ENCODE assay signal across 13 cellular contexts in genomic region chr16:14562691-14563491, GRCh38.
DNase-seq lines count a peak whose midpoint lies in the region; ATAC-seq and TF ChIP-seq lines count a peak whose summit lies in the region.
"Had no signal": no experiment of that assay in that cellular context is flagged by ENCODE, and none has a peak within 500 bp of the region (broad histone marks: within the 10 kb centered on the region; RNA-seq: fewer than 3 reads in every experiment).

No MANE protein-coding gene starts in this region.

- H3K23ac ChIP-seq in mesenchymal stem cell (ENCODE audit: low read length in 2 of 2): no peak overlapping the region

- no peak overlapping the region for H3K4ac ChIP-seq in mesenchymal stem cell (ENCODE audit: low read depth in 1 of 2, low read length in 2 of 2)

- BruUV-seq in Calu3 (replicated peaks; lab: Mats Ljungman, UMichigan) (no TSS peak), mammary epithelial cell (replicated peaks; lab: Mats Ljungman, UMichigan) (no TSS peak)

- no peaks in the 10 kb centered on the region for H3K36me3 Mint-ChIP-seq in Calu3 (ENCODE audit: insufficient read depth, unreplicated experiment)

- CTCF ChIA-PET in Calu3 (lab: Charles Lee) (interaction anchor here (0.6 to 1.5 kb wide), 10 partner anchors 9 to 1202 kb away, joined by 3 to 9 read pairs (median 4); no protein-coding TSS in a partner anchor), mammary epithelial cell (lab: Charles Lee; ENCODE audit: low non-redundant PET) (interaction anchor here (0.5 to 1.0 kb wide), 2 partner anchors 63 to 77 kb away, joined by 3 to 4 read pairs; no protein-coding TSS in a partner anchor)

- no peak overlapping the region for H2AK5ac ChIP-seq in mesenchymal stem cell (ENCODE audit: low read length, severe bottlenecking)

- H2AFZ ChIP-seq in mammary epithelial cell (ENCODE audit: low read depth, low read length) (no peak overlapping the region), mesenchymal stem cell (ENCODE audit: low read depth, low read length) (no peak overlapping the region)
- H2AFZ ChIP-seq: parathyroid adenoma had no signal

- H3K9me3 ChIP-seq in mammary epithelial cell (replicated peaks; ENCODE audit: insufficient read depth, low read length) (no peaks in the 10 kb centered on the region), mesenchymal stem cell (ENCODE audit: control insufficient read depth, low read length) (no peaks in the 10 kb centered on the region)
- H3K9me3 ChIP-seq: testis had no signal

- intact Hi-C loops in Calu3 (cut with micrococcal nuclease; ENCODE audit: unreplicated experiment) (no loop called here), mammary epithelial cell (cut with micrococcal nuclease) (no loop called here)

- H3K27ac Mint-ChIP-seq in Calu3 (ENCODE audit: unreplicated experiment): no peak overlapping the region
- H3K27ac Mint-ChIP-seq: activated CD4-positive, alpha-beta memory T cell treated with anti-CD3 and anti-CD28 coated beads for 36 hours; HFFc6 had no signal

- no peak overlapping the region for H4K91ac ChIP-seq in mesenchymal stem cell (ENCODE audit: low read length)

- in situ Hi-C loops in mammary epithelial cell (cut with MboI; ENCODE audit: low sequenced_read_pairs in 2 of 2): no loop called here

- no peak overlapping the region for H3K14ac ChIP-seq in mesenchymal stem cell (ENCODE audit: low read length in 2 of 2)

- no peaks in the 10 kb centered on the region for H4K20me1 ChIP-seq in mammary epithelial cell (ENCODE audit: insufficient read depth, low read length)

- H3K4me3 Mint-ChIP-seq in Calu3 (ENCODE audit: low read depth, unreplicated experiment): no peak overlapping the region
- H3K4me3 Mint-ChIP-seq: activated CD4-positive, alpha-beta memory T cell treated with anti-CD3 and anti-CD28 coated beads for 36 hours; HFFc6 had no signal

- no peaks in the 10 kb centered on the region for H3K27me3 ChIP-seq in mammary epithelial cell (ENCODE audit: insufficient read depth, low read length)
- H3K27me3 ChIP-seq in mesenchymal stem cell (ENCODE audit: control insufficient read depth in 1 of 2, insufficient read depth in 1 of 2, low read length in 2 of 2): no peaks in the 10 kb centered on the region
- H3K27me3 ChIP-seq: testis had no signal

- no peak overlapping the region for H4K8ac ChIP-seq in mesenchymal stem cell (ENCODE audit: low read length)

- H3K9ac ChIP-seq in mammary epithelial cell (ENCODE audit: insufficient read depth, low read length): no peak overlapping the region
- no peak overlapping the region for H3K9ac ChIP-seq in mesenchymal stem cell (ENCODE audit: low read length)
- H3K9ac ChIP-seq: parathyroid adenoma had no signal

- no peak overlapping the region for H2BK120ac ChIP-seq in mesenchymal stem cell (ENCODE audit: low read depth, low read length)

- DNase-seq in Calu3 (peak; percentile 19), NCI-H146 (lab: John Stamatoyannopoulos, UW) (peak; percentile 78), mammary epithelial cell (peak; percentile 92), mesenchymal stem cell (peak; percentile 39), UCSD-AML1 (lab: John Stamatoyannopoulos, UW; ENCODE audit: unreplicated experiment) (no peak), dermis blood vessel endothelial cell (no peak)
- DNase-seq: activated CD4-positive, alpha-beta memory T cell treated with anti-CD3 and anti-CD28 coated beads for 36 hours; HFFc6; NCI-H1092 treated with DMSO at 0.1 percent for 48 hours; testis had no signal

- no peaks in the 10 kb centered on the region for H3K79me2 ChIP-seq in mammary epithelial cell (ENCODE audit: insufficient read depth, low read length)
- H3K79me2 ChIP-seq: parathyroid adenoma had no signal

- H3K9me3 Mint-ChIP-seq in Calu3 (ENCODE audit: low read depth, unreplicated experiment): no peaks in the 10 kb centered on the region
- H3K9me3 Mint-ChIP-seq: activated CD4-positive, alpha-beta memory T cell treated with anti-CD3 and anti-CD28 coated beads for 36 hours; HFFc6 had no signal

- 31% methylated on average over 6 of the region's 8 CpGs for WGBS in mammary epithelial cell (ENCODE audit: low coverage, missing lambda C conversion rate)
- 86% methylated on average over 8 of the region's 8 CpGs for WGBS in mesenchymal stem cell

- no peak for ATAC-seq in GM19395 (IDR thresholded peaks at IDR 0.05; ENCODE audit: unreplicated experiment)
- ATAC-seq in GM21576 (IDR thresholded peaks at IDR 0.05; ENCODE audit: unreplicated experiment): no peak

- no peak overlapping the region for H2BK12ac ChIP-seq in mesenchymal stem cell (ENCODE audit: low read length in 2 of 2)

- H3K4me3 ChIP-seq in mammary epithelial cell (replicated peaks in 1 of 3; ENCODE audit: insufficient read depth in 1 of 3, low read depth in 2 of 3, low read length in 3 of 3) (no peak overlapping the region), mesenchymal stem cell (ENCODE audit: insufficient read depth in 1 of 2, low read depth in 1 of 2, low read length in 2 of 2) (no peak overlapping the region)
- H3K4me3 ChIP-seq: testis had no signal

- TF ChIP-seq CTCF in Calu3 (IDR thresholded peaks at IDR 0.05; ENCODE audit: unreplicated experiment): peak; percentile 27
- TF ChIP-seq CTCF in mammary epithelial cell (conservative IDR thresholded peaks at IDR 0.05 in 1 of 2, IDR thresholded peaks at IDR 0.05 in 1 of 2; ENCODE audit: extremely low read depth in 1 of 2, insufficient read depth in 1 of 2, low read depth in 1 of 2, low read length in 2 of 2): peak in 1 of 2 donors; percentile 54

- H3K4me1 Mint-ChIP-seq in Calu3 (ENCODE audit: low read depth, unreplicated experiment): peaks cover 33% of the 10 kb centered on the region

- H3K27ac ChIP-seq in mammary epithelial cell (ENCODE audit: insufficient read depth, low read depth, low read length): no peak overlapping the region
- no peak overlapping the region for H3K27ac ChIP-seq in mesenchymal stem cell (ENCODE audit: low read length, poor library complexity, severe bottlenecking)
- H3K27ac ChIP-seq: parathyroid adenoma had no signal

- H3K4me2 ChIP-seq in mammary epithelial cell (ENCODE audit: insufficient read depth, low read depth, low read length): peak overlapping the region; percentile 21
- no peak overlapping the region for H3K4me2 ChIP-seq in mesenchymal stem cell (ENCODE audit: low read length, poor library complexity, severe bottlenecking)

- H2BK5ac ChIP-seq in mesenchymal stem cell (ENCODE audit: low read depth, low read length, poor library complexity, severe bottlenecking): no peak overlapping the region

- no peak overlapping the region for H2BK15ac ChIP-seq in mesenchymal stem cell (ENCODE audit: low read depth, poor library complexity, severe bottlenecking)

- no peaks in the 10 kb centered on the region for H3K27me3 Mint-ChIP-seq in Calu3 (ENCODE audit: unreplicated experiment)
- H3K27me3 Mint-ChIP-seq: activated CD4-positive, alpha-beta memory T cell treated with anti-CD3 and anti-CD28 coated beads for 36 hours had no signal

- H3K36me3 ChIP-seq in mammary epithelial cell (ENCODE audit: insufficient read depth, low read length) (peaks cover 2% of the 10 kb centered on the region), mesenchymal stem cell (ENCODE audit: control insufficient read depth in 1 of 2, insufficient read depth in 2 of 2, low read depth in 1 of 2, low read length in 2 of 2) (peaks cover 3 to 15% of the 10 kb centered on the region in 2 experiments)

- dilution Hi-C loops in mammary epithelial cell (cut with HindIII; ENCODE audit: low sequenced_read_pairs): no loop called here

- peaks cover 1% of the 10 kb centered on the region for H3K79me1 ChIP-seq in mesenchymal stem cell (replicated peaks; ENCODE audit: low read length, poor library complexity, severe bottlenecking)

- H3K4me1 ChIP-seq in mammary epithelial cell (ENCODE audit: insufficient read depth, low read length): peaks cover 39% of the 10 kb centered on the region
- peaks cover 4% of the 10 kb centered on the region for H3K4me1 ChIP-seq in mesenchymal stem cell (ENCODE audit: control insufficient read depth, insufficient read depth, low read depth, low read length)

- H3K18ac ChIP-seq in mesenchymal stem cell (ENCODE audit: low read depth in 1 of 2, low read length in 2 of 2): no peak overlapping the region

Comparison
In these comparisons a context has a peak if more than half of its experiments do, and no peak if none do; other contexts are left out.
1. DNase-seq: peak in Calu3 (single experiment), NCI-H146 (single experiment), mammary epithelial cell (single experiment) and mesenchymal stem cell (single experiment); none in UCSD-AML1 (single experiment) and dermis blood vessel endothelial cell (single experiment).